23 cellular contexts compared by ENCODE assay signal in genomic region chr4:30538794-30539193, GRCh38.
"Had no signal": no experiment of that assay in that cellular context is flagged by ENCODE, and none has a peak within 500 bp of the region (broad histone marks: within the 10 kb centered on the region; RNA-seq: fewer than 3 reads in every experiment).

No MANE protein-coding gene starts in this region.

- H3K27me3 ChIP-seq: neutrophil, stomach, transverse colon, uterus had no signal

- H3K27ac ChIP-seq: coronary artery, neutrophil, psoas muscle, skin epidermis, stomach, thoracic aorta, transverse colon, uterus had no signal

- H3K9me3 ChIP-seq: mucosa of descending colon, neutrophil, psoas muscle, stomach, thoracic aorta, transverse colon, uterus had no signal

- FAIRE-seq: endothelial cell of umbilical vein had no signal

- H3K4me1 ChIP-seq: psoas muscle, stomach, uterus had no signal

- H3K4me3 ChIP-seq: coronary artery, mucosa of descending colon, psoas muscle, skin epidermis, stomach, thoracic aorta, transverse colon, uterus had no signal

- ATAC-seq: left lobe of liver; mucosa of descending colon; naive thymus-derived CD8-positive, alpha-beta T cell; psoas muscle; sciatic nerve had no signal

- H3K36me3 ChIP-seq: neutrophil, stomach, thoracic aorta, transverse colon, uterus had no signal

- DNase-seq: effector CD4-positive, alpha-beta T cell; endodermal cell; erythroblast; foreskin melanocyte; islet precursor cell; mammary epithelial cell; mucosa of descending colon; naive thymus-derived CD8-positive, alpha-beta T cell; psoas muscle; retina; stimulated activated CD4-positive, alpha-beta T cell treated with anti-CD3 and anti-CD28 coated beads, Interleukin-12 subunit alpha, Interleukin-12 subunit beta, amount 100 ng/mL, for 4 hours; stimulated activated naive CD4-positive, alpha-beta T cell; stomach; substantia nigra; transverse colon; uterus had no signal
